ENCODE assay signal across 21 cellular contexts in the genomic region with DNA sequence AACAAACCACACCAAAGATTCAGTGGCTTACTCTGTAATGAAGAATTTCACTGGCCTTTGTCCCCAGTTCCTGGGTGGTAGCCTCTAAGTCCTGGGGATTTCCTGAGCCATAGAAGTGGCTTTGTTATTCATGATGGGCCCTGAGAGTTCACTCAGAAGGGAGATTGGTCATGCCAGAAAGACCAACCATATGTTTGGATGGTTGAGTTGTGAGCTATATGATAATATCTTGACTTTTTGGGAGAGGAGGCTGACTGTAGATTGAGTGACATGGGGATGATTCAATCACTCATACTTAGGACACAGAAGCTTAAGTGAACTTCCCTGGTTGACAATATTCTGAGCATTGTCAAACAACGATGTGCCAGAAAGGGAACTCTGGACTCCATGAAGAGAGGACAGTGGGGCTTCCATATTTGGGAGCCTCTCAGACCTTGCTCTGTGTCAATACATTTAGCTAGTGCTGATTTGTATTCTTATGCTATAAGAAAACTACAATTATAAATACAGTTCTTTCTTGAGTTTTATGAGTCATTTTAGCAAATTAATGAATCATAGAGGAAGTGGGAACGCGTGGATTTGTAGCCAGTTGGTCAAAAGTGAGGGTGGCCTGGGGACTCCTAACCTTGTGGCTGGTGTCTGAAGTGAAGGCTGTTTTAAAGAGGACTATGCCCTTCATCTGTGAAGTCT.
DNase-seq lines count a peak whose midpoint lies in the region; ATAC-seq and TF ChIP-seq lines count a peak whose summit lies in the region.
"Had no signal": no experiment of that assay in that cellular context is flagged by ENCODE, and none has a peak within 500 bp of the region (broad histone marks: within the 10 kb centered on the region; RNA-seq: fewer than 3 reads in every experiment).

No MANE protein-coding gene starts in this region.

- H3K4me3 ChIP-seq in SJCRH30: no peak overlapping the region
- H3K4me3 ChIP-seq: A549, cardiac muscle cell, ovary, skin epidermis had no signal

- ATAC-seq in GM21515 (IDR thresholded peaks at IDR 0.05; ENCODE audit: unreplicated experiment): no peak
- ATAC-seq: A549; CD8-positive, alpha-beta T cell; stimulated activated naive CD8-positive, alpha-beta T cell treated with anti-CD3 and anti-CD28 coated beads, Interleukin-15, Interleukin-2, amounts not matched to agents 100 U/mL and 50 U/mL, for 24 hours had no signal

- POLR2A ChIA-PET in RWPE1 (lab: Yijun Ruan, JAX; ENCODE audit: low non-redundant PET): no interaction called here

- H3K27ac ChIP-seq in SJCRH30 (peak overlapping the region; percentile 16; the same call in 1 of the 2 replicates), RWPE1 (no peak overlapping the region)
- H3K27ac ChIP-seq: A549, cardiac muscle cell, ovary, skin epidermis, VCaP had no signal

- H3K27me3 ChIP-seq in SJCRH30: no peaks in the 10 kb centered on the region
- H3K27me3 ChIP-seq: cardiac muscle cell, ovary had no signal

- TF ChIP-seq CTCF in RWPE1 (conservative IDR thresholded peaks at IDR 0.05; ENCODE audit: low read depth): no peak

- peaks cover 5% of the 10 kb centered on the region; the same call in 1 of the 2 replicates for H3K4me1 ChIP-seq in SJCRH30
- H3K4me1 ChIP-seq: A549 had no signal

- no peaks in the 10 kb centered on the region for H3K9me3 ChIP-seq in SJCRH30 (replicated peaks)
- H3K9me3 ChIP-seq: ovary, SK-N-SH had no signal

- no peaks in the 10 kb centered on the region for H3K36me3 ChIP-seq in SJCRH30
- H3K36me3 ChIP-seq: cardiac muscle cell, ovary had no signal

- CTCF ChIA-PET in RWPE1 (lab: Yijun Ruan, JAX): no interaction called here

- DNase-seq in A172 (ENCODE audit: low spot score) (peak; percentile 67), HS-5 (ENCODE audit: low read depth) (peak; percentile 32), SJCRH30 (peak; percentile 19 to 61), foreskin melanocyte (peak; percentile 54), RPMI8226 (no peak), RWPE1 (ENCODE audit: low spot score) (no peak), NCI-H1092 (lab: John Stamatoyannopoulos, UW) (no peak)
- DNase-seq: activated naive CD4-positive, alpha-beta T cell; CD8-positive, alpha-beta T cell; effector CD8-positive, alpha-beta T cell; immature natural killer cell; Karpas-422; NCI-H774; ovary; SK-N-SH; stimulated activated naive CD8-positive, alpha-beta T cell treated with anti-CD3 and anti-CD28 coated beads, Interleukin-15, Interleukin-2, amounts not matched to agents 100 U/mL and 50 U/mL, for 24 hours had no signal

Comparison
In these comparisons a context has a peak if more than half of its experiments do, and no peak if none do; other contexts are left out.
1. DNase-seq: peak in A172 (single experiment), HS-5 (single experiment), SJCRH30 (2 of 2) and foreskin melanocyte (single experiment); none in RPMI8226 (single experiment), RWPE1 (single experiment) and NCI-H1092 (single experiment).